ENCODE assay signal across 8 cellular contexts in genomic region chr15:67762610-67763368, GRCh38.
A peak's percentile ranks its signal among the peaks of the same experiment; 100 is the strongest.
DNase-seq lines count a peak whose midpoint lies in the region; ATAC-seq and FAIRE-seq lines count a peak whose summit lies in the region.

No MANE protein-coding gene starts in this region.

- intact Hi-C loops in sciatic nerve (cut with DNase I): no loop called here

- peak; percentile 96 for FAIRE-seq in GM18507 (lab: Jason Lieb, UNC)

- ATAC-seq in HG02943 (IDR thresholded peaks at IDR 0.05; ENCODE audit: low read depth, unreplicated experiment) (peak; percentile 66), sciatic nerve (peak; percentile 53)

- DNase-seq in GM18507 (ENCODE audit: extremely low spot score, insufficient read length, low read depth) (peak; percentile 59), sciatic nerve (ENCODE audit: low spot score) (no peak), NCI-H1105 (lab: John Stamatoyannopoulos, UW) (no peak), A172 (ENCODE audit: low spot score) (no peak), SW 1271 (lab: John Stamatoyannopoulos, UW) (no peak), KBM-7 (no peak)
- peak in 2 of 3 experiments; percentile 28 to 34 for DNase-seq in activated CD8-positive, alpha-beta memory T cell treated with anti-CD3 and anti-CD28 coated beads for 48 hours (ENCODE audit: low read depth in 2 of 3, low spot score in 2 of 3)

- in situ Hi-C loops in KBM-7 (cut with MboI; ENCODE audit: low pct_unique_long_range_greater_than_20kb, low sequenced_read_pairs): no loop called here

Comparison
In these comparisons a context has a peak if more than half of its experiments do, and no peak if none do; other contexts are left out.
1. DNase-seq: peak in GM18507 (single experiment) and activated CD8-positive, alpha-beta memory T cell treated with anti-CD3 and anti-CD28 coated beads for 48 hours (2 of 3); none in sciatic nerve (single experiment), NCI-H1105 (single experiment), A172 (single experiment), SW 1271 (0 of 2) and KBM-7 (single experiment).